In the genomic region with DNA sequence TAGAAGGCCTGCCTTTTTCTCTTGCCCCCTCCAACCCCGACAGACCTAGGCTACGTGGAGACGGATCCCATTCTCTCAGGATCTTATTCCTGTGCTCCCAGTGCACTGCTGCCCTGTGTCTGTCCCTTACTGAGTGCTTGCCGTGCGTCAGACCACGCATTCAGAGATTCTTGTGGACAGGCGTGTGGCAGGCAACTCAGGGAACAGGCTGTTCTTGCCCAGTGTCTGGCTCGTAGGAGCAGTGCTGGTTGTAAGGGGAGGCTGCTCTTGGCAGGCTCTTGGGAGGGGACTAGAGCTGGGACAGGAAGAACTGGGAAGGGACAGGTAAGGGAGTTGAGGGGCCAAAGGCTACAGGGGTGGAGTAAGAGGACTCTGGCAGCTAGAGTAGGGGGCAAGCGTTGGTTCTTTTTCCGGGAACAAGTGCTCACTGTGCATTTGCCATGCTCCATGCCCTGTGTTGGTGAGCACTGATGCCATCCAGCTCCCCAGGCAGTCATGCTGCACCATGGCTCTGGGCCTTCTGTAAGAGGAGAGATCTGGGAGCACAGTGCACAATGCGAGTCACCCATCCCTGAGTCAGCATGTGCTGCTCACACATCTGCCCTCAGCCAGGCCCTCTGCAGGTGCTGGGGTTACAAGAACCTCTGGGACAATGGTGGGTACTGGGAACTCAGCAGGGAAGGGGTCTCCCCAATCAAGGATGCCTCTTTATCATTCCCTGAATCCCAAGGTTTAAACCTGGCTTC, we compare ENCODE assay signal across 1 cellular context.
TF ChIP-seq lines count a peak whose summit lies in the region.

No MANE protein-coding gene starts in this region.

TF ChIP-seq in H1, 55 proteins besides CTCF, POLR2A, EP300 and RAD21 (continued from another document):
- TF ChIP-seq, protein P1, sequence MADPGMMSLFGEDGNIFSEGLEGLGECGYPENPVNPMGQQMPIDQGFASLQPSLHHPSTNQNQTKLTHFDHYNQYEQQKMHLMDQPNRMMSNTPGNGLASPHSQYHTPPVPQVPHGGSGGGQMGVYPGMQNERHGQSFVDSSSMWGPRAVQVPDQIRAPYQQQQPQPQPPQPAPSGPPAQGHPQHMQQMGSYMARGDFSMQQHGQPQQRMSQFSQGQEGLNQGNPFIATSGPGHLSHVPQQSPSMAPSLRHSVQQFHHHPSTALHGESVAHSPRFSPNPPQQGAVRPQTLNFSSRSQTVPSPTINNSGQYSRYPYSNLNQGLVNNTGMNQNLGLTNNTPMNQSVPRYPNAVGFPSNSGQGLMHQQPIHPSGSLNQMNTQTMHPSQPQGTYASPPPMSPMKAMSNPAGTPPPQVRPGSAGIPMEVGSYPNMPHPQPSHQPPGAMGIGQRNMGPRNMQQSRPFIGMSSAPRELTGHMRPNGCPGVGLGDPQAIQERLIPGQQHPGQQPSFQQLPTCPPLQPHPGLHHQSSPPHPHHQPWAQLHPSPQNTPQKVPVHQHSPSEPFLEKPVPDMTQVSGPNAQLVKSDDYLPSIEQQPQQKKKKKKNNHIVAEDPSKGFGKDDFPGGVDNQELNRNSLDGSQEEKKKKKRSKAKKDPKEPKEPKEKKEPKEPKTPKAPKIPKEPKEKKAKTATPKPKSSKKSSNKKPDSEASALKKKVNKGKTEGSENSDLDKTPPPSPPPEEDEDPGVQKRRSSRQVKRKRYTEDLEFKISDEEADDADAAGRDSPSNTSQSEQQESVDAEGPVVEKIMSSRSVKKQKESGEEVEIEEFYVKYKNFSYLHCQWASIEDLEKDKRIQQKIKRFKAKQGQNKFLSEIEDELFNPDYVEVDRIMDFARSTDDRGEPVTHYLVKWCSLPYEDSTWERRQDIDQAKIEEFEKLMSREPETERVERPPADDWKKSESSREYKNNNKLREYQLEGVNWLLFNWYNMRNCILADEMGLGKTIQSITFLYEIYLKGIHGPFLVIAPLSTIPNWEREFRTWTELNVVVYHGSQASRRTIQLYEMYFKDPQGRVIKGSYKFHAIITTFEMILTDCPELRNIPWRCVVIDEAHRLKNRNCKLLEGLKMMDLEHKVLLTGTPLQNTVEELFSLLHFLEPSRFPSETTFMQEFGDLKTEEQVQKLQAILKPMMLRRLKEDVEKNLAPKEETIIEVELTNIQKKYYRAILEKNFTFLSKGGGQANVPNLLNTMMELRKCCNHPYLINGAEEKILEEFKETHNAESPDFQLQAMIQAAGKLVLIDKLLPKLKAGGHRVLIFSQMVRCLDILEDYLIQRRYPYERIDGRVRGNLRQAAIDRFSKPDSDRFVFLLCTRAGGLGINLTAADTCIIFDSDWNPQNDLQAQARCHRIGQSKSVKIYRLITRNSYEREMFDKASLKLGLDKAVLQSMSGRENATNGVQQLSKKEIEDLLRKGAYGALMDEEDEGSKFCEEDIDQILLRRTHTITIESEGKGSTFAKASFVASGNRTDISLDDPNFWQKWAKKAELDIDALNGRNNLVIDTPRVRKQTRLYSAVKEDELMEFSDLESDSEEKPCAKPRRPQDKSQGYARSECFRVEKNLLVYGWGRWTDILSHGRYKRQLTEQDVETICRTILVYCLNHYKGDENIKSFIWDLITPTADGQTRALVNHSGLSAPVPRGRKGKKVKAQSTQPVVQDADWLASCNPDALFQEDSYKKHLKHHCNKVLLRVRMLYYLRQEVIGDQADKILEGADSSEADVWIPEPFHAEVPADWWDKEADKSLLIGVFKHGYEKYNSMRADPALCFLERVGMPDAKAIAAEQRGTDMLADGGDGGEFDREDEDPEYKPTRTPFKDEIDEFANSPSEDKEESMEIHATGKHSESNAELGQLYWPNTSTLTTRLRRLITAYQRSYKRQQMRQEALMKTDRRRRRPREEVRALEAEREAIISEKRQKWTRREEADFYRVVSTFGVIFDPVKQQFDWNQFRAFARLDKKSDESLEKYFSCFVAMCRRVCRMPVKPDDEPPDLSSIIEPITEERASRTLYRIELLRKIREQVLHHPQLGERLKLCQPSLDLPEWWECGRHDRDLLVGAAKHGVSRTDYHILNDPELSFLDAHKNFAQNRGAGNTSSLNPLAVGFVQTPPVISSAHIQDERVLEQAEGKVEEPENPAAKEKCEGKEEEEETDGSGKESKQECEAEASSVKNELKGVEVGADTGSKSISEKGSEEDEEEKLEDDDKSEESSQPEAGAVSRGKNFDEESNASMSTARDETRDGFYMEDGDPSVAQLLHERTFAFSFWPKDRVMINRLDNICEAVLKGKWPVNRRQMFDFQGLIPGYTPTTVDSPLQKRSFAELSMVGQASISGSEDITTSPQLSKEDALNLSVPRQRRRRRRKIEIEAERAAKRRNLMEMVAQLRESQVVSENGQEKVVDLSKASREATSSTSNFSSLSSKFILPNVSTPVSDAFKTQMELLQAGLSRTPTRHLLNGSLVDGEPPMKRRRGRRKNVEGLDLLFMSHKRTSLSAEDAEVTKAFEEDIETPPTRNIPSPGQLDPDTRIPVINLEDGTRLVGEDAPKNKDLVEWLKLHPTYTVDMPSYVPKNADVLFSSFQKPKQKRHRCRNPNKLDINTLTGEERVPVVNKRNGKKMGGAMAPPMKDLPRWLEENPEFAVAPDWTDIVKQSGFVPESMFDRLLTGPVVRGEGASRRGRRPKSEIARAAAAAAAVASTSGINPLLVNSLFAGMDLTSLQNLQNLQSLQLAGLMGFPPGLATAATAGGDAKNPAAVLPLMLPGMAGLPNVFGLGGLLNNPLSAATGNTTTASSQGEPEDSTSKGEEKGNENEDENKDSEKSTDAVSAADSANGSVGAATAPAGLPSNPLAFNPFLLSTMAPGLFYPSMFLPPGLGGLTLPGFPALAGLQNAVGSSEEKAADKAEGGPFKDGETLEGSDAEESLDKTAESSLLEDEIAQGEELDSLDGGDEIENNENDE (IDR thresholded peaks at IDR 0.05; ENCODE audit: insufficient replicate concordance, low read length), result no peak
- TF ChIP-seq SIRT6 (IDR thresholded peaks at IDR 0.05; ENCODE audit: low read length), result no peak
- TF ChIP-seq CREB1 (IDR thresholded peaks at IDR 0.05), result no peak
- TF ChIP-seq KDM4A (IDR thresholded peaks at IDR 0.05; ENCODE audit: low read depth, low read length, severe bottlenecking), result no peak
- no peak for TF ChIP-seq SP2 (IDR thresholded peaks at IDR 0.05; ENCODE audit: low read length)
- no peak for TF ChIP-seq CHD1 (IDR thresholded peaks at IDR 0.05; ENCODE audit: low read depth, low read length)
TF ChIP-seq in H1: peak in this region for 0.
